Comparison of ENCODE assay signal across 8 cellular contexts in genomic region chr5:36657563-36657995, GRCh38. TPM values are rescaled to one million over a fixed set of nuclear protein-coding genes. Genes with fewer than 3 reads are reported as not detected.
DNase-seq lines count a peak whose midpoint lies in the region; ATAC-seq, FAIRE-seq and TF ChIP-seq lines count a peak whose summit lies in the region.

No MANE protein-coding gene starts in this region.

- H3K4me1 ChIP-seq in pancreas, result peaks cover 0 to 14% (median 0%) of the 10 kb centered on the region in 3 donors
- peaks cover 6% of the 10 kb centered on the region; the same call in 1 of the 2 replicates for H3K4me1 ChIP-seq in SJCRH30

- FAIRE-seq in RCC 7860 (lab: Jason Lieb, UNC) (peak; percentile 97), pancreas (lab: Jason Lieb, UNC) (no peak)

- H3K36me3 ChIP-seq in pancreas, result no peaks in the 10 kb centered on the region
- no peaks in the 10 kb centered on the region for H3K36me3 ChIP-seq in SJCRH30

- WGBS in pancreas, 2 donors, result 40 to 45% methylated on average over 5 of the region's 5 CpGs

- H3K27ac ChIP-seq in pancreas (peak overlapping the region; percentile 16 to 80 (median 70)), SJCRH30 (no peak overlapping the region)

- intact Hi-C loops in pancreas (cut with DNase I), result no loop called here

- DNase-seq in DMS153 (lab: John Stamatoyannopoulos, UW) (peak; percentile 81), RCC 7860 (ENCODE audit: low spot score) (peak; percentile 93), fibroblast of gingiva (ENCODE audit: low read depth) (peak; percentile 99), pancreas (peak in 3 of 6 donors; percentile 25 to 58 (median 52)), NCI-H526 (lab: John Stamatoyannopoulos, UW) (no peak), NCI-H2227 (lab: John Stamatoyannopoulos, UW; ENCODE audit: unreplicated experiment) (no peak), SK-N-DZ (ENCODE audit: low spot score) (no peak), SJCRH30 (no peak)

- H3K9me3 ChIP-seq in pancreas, result no peaks in the 10 kb centered on the region
- no peaks in the 10 kb centered on the region for H3K9me3 ChIP-seq in SJCRH30 (replicated peaks)

- H3K4me3 ChIP-seq in pancreas (no peak overlapping the region), SJCRH30 (no peak overlapping the region)

- no peak for TF ChIP-seq CTCF in pancreas (IDR thresholded peaks at IDR 0.05)

- peak; percentile 68 to 94 (median 86) for ATAC-seq in pancreas

- H3K27me3 ChIP-seq in pancreas, result no peaks in the 10 kb centered on the region
- H3K27me3 ChIP-seq in SJCRH30, result no peaks in the 10 kb centered on the region

RNA-seq across cellular contexts. Expression of gene SLC1A3, which starts 51.2 kb away (rescaled TPM):
- total RNA-seq in pancreas, result 10 to 100 TPM in 1 of 6 donors, 1 to 10 TPM in 4, under 1 TPM in 1; 0.87 to 21.0 (median 3.5) TPM
- 1 to 10 TPM; 1.2 to 1.6 TPM for polyA plus RNA-seq in pancreas
- 0.79 and 1.1 TPM in 2 replicates for polyA plus RNA-seq in SK-N-DZ (2014; cell fraction: cytosol; rRNA removed)
- polyA plus RNA-seq in SK-N-DZ (2014; cell fraction: nucleus; rRNA removed), result 1.7 and 4.1 TPM in 2 replicates
- 1.4 and 2.1 TPM in 2 replicates for total RNA-seq in SJCRH30 (2014; rRNA removed; shearing (Covaris generic))

Comparison
In these comparisons a context has a peak if more than half of its experiments do, and no peak if none do; other contexts are left out.
1. DNase-seq: peak in DMS153 (single experiment), RCC 7860 (single experiment) and fibroblast of gingiva (single experiment); none in NCI-H526 (0 of 2), NCI-H2227 (single experiment), SK-N-DZ (single experiment) and SJCRH30 (0 of 2).